1 cellular context compared by ENCODE assay signal in the genomic region with DNA sequence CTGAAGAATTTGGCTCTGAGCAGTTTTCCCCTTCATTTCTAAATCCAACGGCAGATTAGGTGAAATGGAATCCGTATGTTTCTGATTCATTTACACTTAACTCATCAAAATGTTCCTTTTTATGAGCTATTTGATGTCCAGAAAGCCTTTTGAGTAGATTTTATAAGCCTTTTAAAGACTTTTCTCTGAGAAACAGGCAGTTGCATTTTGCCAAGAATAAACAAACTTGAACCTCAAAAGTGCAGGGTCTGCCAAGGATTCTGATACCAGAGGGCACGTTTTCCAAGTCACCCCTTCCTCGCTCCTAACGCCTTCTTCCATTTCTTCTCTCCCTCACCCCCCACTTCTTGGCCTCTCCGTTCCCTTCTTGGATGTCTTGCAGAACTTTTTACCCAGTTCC.
TF ChIP-seq lines count a peak whose summit lies in the region.

No MANE protein-coding gene starts in this region.

TF ChIP-seq in HepG2, 621 proteins besides CTCF, POLR2A, EP300 and RAD21 (continued from another document):
- TF ChIP-seq ATF7-NPFF (CRISPR knock-in tag; IDR thresholded peaks at IDR 0.05; ENCODE audit: low read depth) = no peak
- TF ChIP-seq CC2D1A (CRISPR knock-in tag; IDR thresholded peaks at IDR 0.05) = no peak
- TF ChIP-seq ZNF317 (CRISPR knock-in tag; IDR thresholded peaks at IDR 0.05) = no peak
- TF ChIP-seq POGZ (CRISPR knock-in tag; IDR thresholded peaks at IDR 0.05) = no peak
- TF ChIP-seq ARID2 (CRISPR knock-in tag; IDR thresholded peaks at IDR 0.05; ENCODE audit: borderline replicate concordance) = no peak
- TF ChIP-seq, protein P1, sequence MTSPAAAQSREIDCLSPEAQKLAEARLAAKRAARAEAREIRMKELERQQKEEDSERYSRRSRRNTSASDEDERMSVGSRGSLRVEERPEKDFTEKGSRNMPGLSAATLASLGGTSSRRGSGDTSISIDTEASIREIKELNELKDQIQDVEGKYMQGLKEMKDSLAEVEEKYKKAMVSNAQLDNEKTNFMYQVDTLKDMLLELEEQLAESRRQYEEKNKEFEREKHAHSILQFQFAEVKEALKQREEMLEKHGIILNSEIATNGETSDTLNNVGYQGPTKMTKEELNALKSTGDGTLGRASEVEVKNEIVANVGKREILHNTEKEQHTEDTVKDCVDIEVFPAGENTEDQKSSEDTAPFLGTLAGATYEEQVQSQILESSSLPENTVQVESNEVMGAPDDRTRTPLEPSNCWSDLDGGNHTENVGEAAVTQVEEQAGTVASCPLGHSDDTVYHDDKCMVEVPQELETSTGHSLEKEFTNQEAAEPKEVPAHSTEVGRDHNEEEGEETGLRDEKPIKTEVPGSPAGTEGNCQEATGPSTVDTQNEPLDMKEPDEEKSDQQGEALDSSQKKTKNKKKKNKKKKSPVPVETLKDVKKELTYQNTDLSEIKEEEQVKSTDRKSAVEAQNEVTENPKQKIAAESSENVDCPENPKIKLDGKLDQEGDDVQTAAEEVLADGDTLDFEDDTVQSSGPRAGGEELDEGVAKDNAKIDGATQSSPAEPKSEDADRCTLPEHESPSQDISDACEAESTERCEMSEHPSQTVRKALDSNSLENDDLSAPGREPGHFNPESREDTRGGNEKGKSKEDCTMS (CRISPR knock-in tag; conservative IDR thresholded peaks at IDR 0.05) = no peak
- TF ChIP-seq HOXA7 (CRISPR knock-in tag; IDR thresholded peaks at IDR 0.05) = no peak
- no peak for TF ChIP-seq ZNF333 (CRISPR knock-in tag; IDR thresholded peaks at IDR 0.05; ENCODE audit: borderline replicate concordance)
- no peak for TF ChIP-seq TCF7L2 (IDR thresholded peaks at IDR 0.05; ENCODE audit: low read depth, low read length)
